In the genomic region with DNA sequence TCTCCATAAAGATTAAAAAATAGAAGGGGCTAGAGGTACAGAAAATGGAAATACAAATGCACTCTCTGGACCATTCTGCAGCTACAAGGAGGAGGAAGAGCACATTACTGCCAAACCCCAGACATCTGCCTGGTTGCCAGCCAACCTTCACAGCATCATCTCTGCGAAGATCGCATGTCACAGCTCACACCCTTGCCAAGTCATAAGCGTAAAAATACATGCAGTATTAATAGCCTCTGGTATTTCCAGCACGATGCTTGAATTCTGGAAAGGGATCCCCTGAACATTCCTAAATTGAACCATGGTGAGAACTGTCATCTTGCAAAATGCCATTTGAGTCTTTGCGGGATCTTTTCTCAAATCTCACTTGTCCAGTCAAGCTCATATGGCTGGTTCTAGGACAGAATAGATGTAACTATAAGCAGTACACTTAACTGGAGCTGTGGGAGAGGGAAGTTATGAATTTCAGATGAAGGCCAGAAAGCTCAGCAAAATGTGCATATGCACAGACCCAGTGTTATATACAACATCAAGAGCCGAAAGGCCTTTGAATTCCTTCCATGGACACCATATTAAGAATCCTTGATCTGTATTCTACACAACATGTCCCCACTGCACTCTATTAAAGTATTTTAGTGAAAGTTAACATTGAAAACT, we compare ENCODE assay signal across 19 cellular contexts.
DNase-seq lines count a peak whose midpoint lies in the region; ATAC-seq and TF ChIP-seq lines count a peak whose summit lies in the region.
"Had no signal": no experiment of that assay in that cellular context is flagged by ENCODE, and none has a peak within 500 bp of the region (broad histone marks: within the 10 kb centered on the region; RNA-seq: fewer than 3 reads in every experiment).

No MANE protein-coding gene starts in this region.

- H3K9ac ChIP-seq in skeletal muscle tissue (ENCODE audit: low read depth in 1 of 3, low read length in 3 of 3): no peak overlapping the region

- no peaks in the 10 kb centered on the region for H3K27me3 ChIP-seq in heart left ventricle
- no peaks in the 10 kb centered on the region for H3K27me3 ChIP-seq in skeletal muscle tissue (ENCODE audit: control insufficient read depth in 3 of 3, insufficient read depth in 3 of 3, low read length in 3 of 3)
- H3K27me3 ChIP-seq: Peyer's patch, uterus had no signal

- WGBS in heart left ventricle, 4 donors: 41 to 59% (median 47%) methylated on average over 6 of the region's 6 CpGs

- no peaks in the 10 kb centered on the region for H3K9me3 ChIP-seq in heart left ventricle
- no peaks in the 10 kb centered on the region for H3K9me3 ChIP-seq in skeletal muscle tissue (ENCODE audit: control insufficient read depth in 3 of 3, low read length in 3 of 3)
- H3K9me3 ChIP-seq: Peyer's patch, uterus had no signal

- peak; percentile 85 to 98 (median 96) for ATAC-seq in heart left ventricle
- ATAC-seq in GM18907 (IDR thresholded peaks at IDR 0.05; ENCODE audit: unreplicated experiment): no peak
- ATAC-seq in HG03108 (IDR thresholded peaks at IDR 0.05; ENCODE audit: unreplicated experiment): no peak
- ATAC-seq: GM23338, sciatic nerve had no signal

- H3K4me3 ChIP-seq in astrocyte of the spinal cord (ENCODE audit: low read depth, low read length): no peak overlapping the region
- no peak overlapping the region for H3K4me3 ChIP-seq in heart left ventricle
- no peak overlapping the region for H3K4me3 ChIP-seq in skeletal muscle tissue (ENCODE audit: low read length in 3 of 3)
- H3K4me3 ChIP-seq: GM23338, Peyer's patch, uterus had no signal

- peak; percentile 41 for DNase-seq in NCI-H1105 treated with DMSO at 0.1 percent for 48 hours (lab: John Stamatoyannopoulos, UW)
- no peak for DNase-seq in NCI-H1105 (lab: John Stamatoyannopoulos, UW)
- peak; percentile 18 for DNase-seq in astrocyte of the spinal cord (ENCODE audit: low read depth, low spot score)
- peak; percentile 53 to 87 (median 78) for DNase-seq in heart left ventricle
- no peak for DNase-seq in glomerular visceral epithelial cell (ENCODE audit: extremely low spot score)
- DNase-seq: 8988T; activated B cell treated with CpG ODN at 0.5 μM for 24 hours; activated naive CD4-positive, alpha-beta T cell; CD8-positive, alpha-beta memory T cell; effector memory CD4-positive, alpha-beta T cell; NCI-H524; Peyer's patch; stimulated activated naive CD4-positive, alpha-beta T cell; uterus had no signal

- H3K36me3 ChIP-seq in heart left ventricle (no peaks in the 10 kb centered on the region), skeletal muscle tissue (ENCODE audit: control insufficient read depth in 3 of 3, insufficient read depth in 3 of 3, low read length in 3 of 3) (no peaks in the 10 kb centered on the region)
- H3K36me3 ChIP-seq: Peyer's patch, uterus had no signal

- H3K4me1 ChIP-seq in heart left ventricle (peaks cover 0 to 25% (median 7%) of the 10 kb centered on the region in 12 donors), skeletal muscle tissue (ENCODE audit: control insufficient read depth in 3 of 3, insufficient read depth in 3 of 3, low read length in 3 of 3) (peaks cover 0 to 15% (median 0%) of the 10 kb centered on the region in 3 donors)
- H3K4me1 ChIP-seq: Peyer's patch, uterus had no signal

- H3K27ac ChIP-seq in heart left ventricle: peak overlapping the region in 11 of 12 donors; percentile 10 to 82 (median 58)
- H3K27ac ChIP-seq in skeletal muscle tissue (ENCODE audit: low read depth, low read length): peak overlapping the region; percentile 56
- H3K27ac ChIP-seq: Peyer's patch, uterus had no signal

- no peak for TF ChIP-seq CTCF in astrocyte of the spinal cord (IDR thresholded peaks at IDR 0.05; ENCODE audit: low read depth, low read length)
- no peak for TF ChIP-seq CTCF in heart left ventricle (IDR thresholded peaks at IDR 0.05)

- intact Hi-C loops in heart left ventricle (cut with DNase I): no loop called here

- TF ChIP-seq POLR2A in heart left ventricle (IDR thresholded peaks at IDR 0.05): no peak

- in situ Hi-C loops in astrocyte of the spinal cord (cut with HindIII; ENCODE audit: low sequenced_read_pairs): no loop called here

Comparison
In these comparisons a context has a peak if more than half of its experiments do, and no peak if none do; other contexts are left out.
1. DNase-seq: peak in NCI-H1105 treated with DMSO at 0.1 percent for 48 hours (single experiment), astrocyte of the spinal cord (single experiment) and heart left ventricle (5 of 5); none in NCI-H1105 (single experiment) and glomerular visceral epithelial cell (single experiment).
2. ATAC-seq: peak in heart left ventricle (4 of 4); none in GM18907 (single experiment) and HG03108 (single experiment).